Comparison of ENCODE assay signal across 27 cellular contexts in genomic region chr2:235672720-235673119, GRCh38.
A peak's percentile ranks its signal among the peaks of the same experiment; 100 is the strongest.
DNase-seq lines count a peak whose midpoint lies in the region; ATAC-seq and TF ChIP-seq lines count a peak whose summit lies in the region.
"Had no signal": no experiment of that assay in that cellular context is flagged by ENCODE, and none has a peak within 500 bp of the region (broad histone marks: within the 10 kb centered on the region; RNA-seq: fewer than 3 reads in every experiment).

No MANE protein-coding gene starts in this region.

- H3K4me3 ChIP-seq in BLaER1 treated with 17β-estradiol and CSF1 and Interleukin-3, amounts not matched to agents 10 nM and 100 nM = no peak overlapping the region
- H3K4me3 ChIP-seq in PC-3 (ENCODE audit: low read length) (peak overlapping the region; percentile 77; the same call in 1 of the 2 replicates), fibroblast of mammary gland (ENCODE audit: control insufficient read depth, low read depth, low read length) (no peak overlapping the region)
- H3K4me3 ChIP-seq: left ventricle myocardium inferior, psoas muscle, skin epidermis had no signal

- intact Hi-C loops in PC-3 (cut with micrococcal nuclease) = loop anchor here (5.0 kb wide), 1 partner anchor 35 kb away; no protein-coding TSS in a partner anchor
- intact Hi-C loops in posterior vena cava (cut with DNase I) = loop anchor here (5.0 to 10.0 kb wide), 3 partner anchors 70 to 75 kb away; no protein-coding TSS in a partner anchor
- intact Hi-C loops in sciatic nerve (cut with DNase I) = loop anchor here (5.0 kb wide), 1 partner anchor 75 kb away; no protein-coding TSS in a partner anchor

- peaks cover 86% of the 10 kb centered on the region for H3K79me2 ChIP-seq in PC-3 (ENCODE audit: low read length)

- H3K9me3 Mint-ChIP-seq in neural crest cell = no peaks in the 10 kb centered on the region
- H3K9me3 Mint-ChIP-seq: activated B cell treated with CpG ODN at 0.5 μM for 24 hours; activated naive CD8-positive, alpha-beta T cell treated with anti-CD3 and anti-CD28 coated beads, Interleukin-2, amount 50 U/mL, for 24 hours; HFFc6 had no signal

- H3K27me3 Mint-ChIP-seq in neural crest cell (ENCODE audit: low read depth) = peaks cover 19% of the 10 kb centered on the region

- BruUV-seq in PC-3 (replicated peaks; lab: Mats Ljungman, UMichigan) = no TSS peak

- H3K4me1 ChIP-seq in BLaER1 treated with 17β-estradiol and CSF1 and Interleukin-3, amounts not matched to agents 10 nM and 100 nM = peaks cover 12 to 90% (median 81%) of the 10 kb centered on the region in 10 experiments
- peaks cover 44% of the 10 kb centered on the region for H3K4me1 ChIP-seq in PC-3 (ENCODE audit: insufficient read depth, low read length)

- H3K4me1 Mint-ChIP-seq in neural crest cell = peaks cover 43% of the 10 kb centered on the region

- peaks cover 59 to 95% (median 89%) of the 10 kb centered on the region in 11 experiments for H4K20me1 ChIP-seq in BLaER1 treated with 17β-estradiol and CSF1 and Interleukin-3, amounts not matched to agents 10 nM and 100 nM
- H4K20me1 ChIP-seq in PC-3 (ENCODE audit: low read length) = peaks cover 61% of the 10 kb centered on the region

- no peak for DNase-seq in PC-3
- peak; percentile 50 for DNase-seq in fibroblast of mammary gland (ENCODE audit: low read depth)
- DNase-seq in neural crest cell (ENCODE audit: low read depth, low spot score) = no peak
- no peak for DNase-seq in posterior vena cava (ENCODE audit: low spot score)
- DNase-seq in stimulated activated naive CD4-positive, alpha-beta T cell (lab: John Stamatoyannopoulos, UW) = no peak
- no peak for DNase-seq in sciatic nerve (ENCODE audit: low spot score)
- DNase-seq: activated B cell treated with CpG ODN at 0.5 μM for 24 hours; activated CD4-positive, alpha-beta T cell treated with anti-CD3 and anti-CD28 coated beads, Interleukin-2, amount 50 U/mL, for 4 hours; activated CD8-positive, alpha-beta memory T cell treated with anti-CD3 and anti-CD28 coated beads, Interleukin-2, amount 50 U/mL, for 48 hours; activated effector memory CD4-positive, alpha-beta T cell treated with Interleukin-2 at 50 U/mL for 16 hours; activated naive CD8-positive, alpha-beta T cell treated with anti-CD3 and anti-CD28 coated beads, Interleukin-2, amount 50 U/mL, for 24 hours; effector memory CD4-positive, alpha-beta T cell; foreskin melanocyte; HFFc6; hypothalamus; left ventricle myocardium inferior; NCI-H1105 treated with DMSO at 0.1 percent for 48 hours; NCI-H2029; NCI-H226; NCI-H774; psoas muscle; substantia nigra; T-helper 9 cell had no signal

- no peak for ATAC-seq in PC-3
- no peak for ATAC-seq in sciatic nerve
- no peak for ATAC-seq in GM21381 (IDR thresholded peaks at IDR 0.05; ENCODE audit: unreplicated experiment)
- ATAC-seq: activated naive CD8-positive, alpha-beta T cell treated with anti-CD3 and anti-CD28 coated beads, Interleukin-2, amount 50 U/mL, for 24 hours; psoas muscle; Right ventricle myocardium inferior had no signal

- no peaks in the 10 kb centered on the region for H3K36me3 Mint-ChIP-seq in neural crest cell (ENCODE audit: low read depth)

- H2AFZ ChIP-seq in PC-3 (ENCODE audit: low read length) = no peak overlapping the region

- no peak overlapping the region for H3K9ac ChIP-seq in BLaER1 treated with 17β-estradiol and CSF1 and Interleukin-3, amounts not matched to agents 10 nM and 100 nM
- H3K9ac ChIP-seq in PC-3 (ENCODE audit: low read length) = no peak overlapping the region

- H3K4me2 ChIP-seq in BLaER1 treated with 17β-estradiol and CSF1 and Interleukin-3, amounts not matched to agents 10 nM and 100 nM = peak overlapping the region in 7 of 11 experiments; percentile 98 to 100 (median 99); a peak in 13 of 22 replicates
- peak overlapping the region; percentile 71 for H3K4me2 ChIP-seq in PC-3 (ENCODE audit: low read length)

- peaks cover 0 to 33% (median 9%) of the 10 kb centered on the region in 11 experiments; a peak in 14 of 22 replicates for H3K27me3 ChIP-seq in BLaER1 treated with 17β-estradiol and CSF1 and Interleukin-3, amounts not matched to agents 10 nM and 100 nM
- no peaks in the 10 kb centered on the region for H3K27me3 ChIP-seq in PC-3 (ENCODE audit: low read length)

- H3F3A ChIP-seq in PC-3 (ENCODE audit: low read length, unreplicated experiment) = no peaks in the 10 kb centered on the region

- no peak overlapping the region for H3K27ac ChIP-seq in BLaER1 treated with 17β-estradiol and CSF1 and Interleukin-3, amounts not matched to agents 10 nM and 100 nM
- no peak overlapping the region for H3K27ac ChIP-seq in PC-3 (ENCODE audit: low read length)
- H3K27ac ChIP-seq: left ventricle myocardium inferior, psoas muscle, skin epidermis had no signal

- no peak overlapping the region for H3K27ac Mint-ChIP-seq in neural crest cell (ENCODE audit: unreplicated experiment)
- H3K27ac Mint-ChIP-seq: activated B cell treated with CpG ODN at 0.5 μM for 24 hours; activated naive CD8-positive, alpha-beta T cell treated with anti-CD3 and anti-CD28 coated beads, Interleukin-2, amount 50 U/mL, for 24 hours; HFFc6 had no signal

- CTCF ChIA-PET in PC-3 (lab: Charles Lee) = interaction anchor here (1.3 kb wide), 2 partner anchors 68 to 73 kb away, joined by 3 to 4 read pairs; no protein-coding TSS in a partner anchor

- no peaks in the 10 kb centered on the region for H3K9me3 ChIP-seq in BLaER1 treated with 17β-estradiol and CSF1 and Interleukin-3, amounts not matched to agents 10 nM and 100 nM (replicated peaks in 1 of 11)
- H3K9me3 ChIP-seq in PC-3 (ENCODE audit: low read length) = no peaks in the 10 kb centered on the region
- H3K9me3 ChIP-seq: left ventricle myocardium inferior, psoas muscle had no signal

- POLR2A ChIA-PET in PC-3 (lab: Charles Lee; ENCODE audit: unreplicated experiment) = no interaction called here

- 0 out of 22 replicates have a peak, but pooled peaks cover 0 to 4% (median 0%) of the 10 kb centered on the region in 11 experiments for H3K36me3 ChIP-seq in BLaER1 treated with 17β-estradiol and CSF1 and Interleukin-3, amounts not matched to agents 10 nM and 100 nM
- H3K36me3 ChIP-seq in PC-3 (ENCODE audit: low read depth, low read length) = no peaks in the 10 kb centered on the region
- H3K36me3 ChIP-seq: left ventricle myocardium inferior had no signal

- H3K9me2 ChIP-seq in PC-3 (replicated peaks; ENCODE audit: low read length) = no peaks in the 10 kb centered on the region

- TF ChIP-seq CTCF in PC-3 (conservative IDR thresholded peaks at IDR 0.05; ENCODE audit: low read depth, low read length) = no peak
- TF ChIP-seq CTCF in fibroblast of mammary gland (conservative IDR thresholded peaks at IDR 0.05; ENCODE audit: control insufficient read depth, insufficient read depth, low read depth, low read length) = no peak
- no peak for TF ChIP-seq CTCF in neural crest cell (conservative IDR thresholded peaks at IDR 0.05)

- peak overlapping the region; percentile 87 for H3K4me3 Mint-ChIP-seq in neural crest cell
- H3K4me3 Mint-ChIP-seq: activated B cell treated with CpG ODN at 0.5 μM for 24 hours; activated naive CD8-positive, alpha-beta T cell treated with anti-CD3 and anti-CD28 coated beads, Interleukin-2, amount 50 U/mL, for 24 hours; HFFc6 had no signal
